In genomic region chr13:107912745-107913144, GRCh38 we compare ENCODE assay signal across 10 cellular contexts.
"Had no signal": no experiment of that assay in that cellular context is flagged by ENCODE, and none has a peak within 500 bp of the region (broad histone marks: within the 10 kb centered on the region; RNA-seq: fewer than 3 reads in every experiment).

No MANE protein-coding gene starts in this region.

- H3K36me3 ChIP-seq: HAP-1 had no signal

- H3K4me1 ChIP-seq: HAP-1 had no signal

- H3K27ac Mint-ChIP-seq: GM23338, H9, HFFc6 had no signal

- H3K4me3 Mint-ChIP-seq: GM23338, H9, HFFc6 had no signal

- H3K9me3 ChIP-seq: HAP-1 had no signal

- ATAC-seq: GM23338, HCT116 had no signal

- H3K27ac ChIP-seq: GM23248 had no signal

- H3K9me3 Mint-ChIP-seq: GM23338, H9 had no signal

- H3K9ac ChIP-seq: GM23248 had no signal

- FAIRE-seq: H1 had no signal

- H3K4me2 ChIP-seq: GM23338 had no signal

- H3K4me1 Mint-ChIP-seq: GM23338, H9 had no signal

- DNase-seq: GM23248, GOT3, H7, H9, HCEC 1CT, HFFc6 had no signal

- H2AFZ ChIP-seq: GM23248, GM23338 had no signal

- H3K4me3 ChIP-seq: GM23248, GM23338, HAP-1 had no signal
